Comparison of ENCODE assay signal across 7 cellular contexts in the genomic region with DNA sequence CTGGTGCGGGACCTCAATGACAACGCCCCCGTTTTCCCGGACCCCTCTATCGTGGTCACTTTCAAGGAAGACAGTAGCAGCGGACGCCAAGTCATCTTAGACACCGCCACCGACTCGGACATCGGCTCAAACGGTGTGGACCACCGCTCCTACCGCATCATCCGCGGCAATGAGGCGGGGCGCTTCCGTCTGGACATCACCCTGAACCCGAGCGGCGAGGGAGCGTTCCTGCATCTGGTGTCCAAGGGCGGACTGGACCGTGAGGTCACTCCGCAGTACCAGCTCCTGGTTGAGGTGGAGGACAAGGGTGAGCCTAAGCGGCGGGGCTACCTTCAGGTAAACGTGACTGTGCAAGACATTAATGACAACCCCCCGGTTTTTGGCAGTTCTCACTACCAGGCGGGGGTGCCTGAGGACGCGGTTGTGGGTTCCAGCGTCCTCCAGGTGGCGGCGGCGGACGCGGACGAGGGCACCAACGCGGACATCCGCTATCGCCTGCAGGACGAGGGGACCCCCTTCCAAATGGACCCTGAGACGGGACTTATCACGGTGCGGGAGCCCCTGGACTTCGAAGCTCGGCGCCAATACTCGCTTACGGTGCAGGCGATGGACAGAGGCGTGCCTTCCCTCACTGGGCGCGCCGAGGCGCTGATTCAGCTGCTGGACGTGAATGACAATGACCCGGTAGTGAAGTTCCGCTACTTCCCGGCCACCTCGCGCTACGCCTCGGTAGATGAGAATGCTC. TPM values are rescaled to one million over a fixed set of nuclear protein-coding genes. Genes with fewer than 3 reads are reported as not detected.
DNase-seq lines count a peak whose midpoint lies in the region; ATAC-seq and TF ChIP-seq lines count a peak whose summit lies in the region.

No MANE protein-coding gene starts in this region.

- H3K36me3 Mint-ChIP-seq in endothelial cell (ENCODE audit: low read depth, unreplicated experiment): peaks cover 57% of the 10 kb centered on the region

- peaks cover 57% of the 10 kb centered on the region for H3K4me1 Mint-ChIP-seq in endothelial cell (ENCODE audit: unreplicated experiment)

- no peak for TF ChIP-seq CTCF in endothelial cell (IDR thresholded peaks at IDR 0.05; ENCODE audit: unreplicated experiment)
- TF ChIP-seq CTCF in mucosa of descending colon (IDR thresholded peaks at IDR 0.05): no peak
- TF ChIP-seq CTCF in upper lobe of right lung (IDR thresholded peaks at IDR 0.05): no peak

- H3K36me3 ChIP-seq in mucosa of descending colon (ENCODE audit: low read depth): no peaks in the 10 kb centered on the region
- no peaks in the 10 kb centered on the region for H3K36me3 ChIP-seq in upper lobe of right lung

- H3K27me3 Mint-ChIP-seq in endothelial cell (ENCODE audit: unreplicated experiment): peaks cover 22% of the 10 kb centered on the region

- H3K9me3 ChIP-seq in mucosa of descending colon: no peaks in the 10 kb centered on the region
- H3K9me3 ChIP-seq in upper lobe of right lung: no peaks in the 10 kb centered on the region

- peak overlapping the region; percentile 79 for H3K27ac Mint-ChIP-seq in endothelial cell (ENCODE audit: unreplicated experiment)

- DNase-seq in EH (ENCODE audit: low read depth): peak; percentile 56
- peak; percentile 63 for DNase-seq in NCI-H69 (lab: John Stamatoyannopoulos, UW)
- peak; percentile 26 for DNase-seq in endothelial cell (ENCODE audit: low spot score)
- peak in 2 of 3 donors; percentile 22 to 51 for DNase-seq in mucosa of descending colon
- DNase-seq in upper lobe of right lung: peak; percentile 68
- DNase-seq in globus pallidus (ENCODE audit: low spot score): no peak

- H3K4me3 ChIP-seq in mucosa of descending colon: peak overlapping the region; percentile 9
- H3K4me3 ChIP-seq in upper lobe of right lung: peak overlapping the region; percentile 75

- no peaks in the 10 kb centered on the region for H3K9me3 Mint-ChIP-seq in endothelial cell (ENCODE audit: unreplicated experiment)

- H3K27me3 ChIP-seq in upper lobe of right lung: peaks cover 17% of the 10 kb centered on the region

- no peak for ATAC-seq in mucosa of descending colon
- no peak for ATAC-seq in upper lobe of right lung
- no peak for ATAC-seq in HG03045 (IDR thresholded peaks at IDR 0.05; ENCODE audit: unreplicated experiment)

- intact Hi-C loops in mucosa of descending colon (cut with DNase I, micrococcal nuclease) (no loop called here), upper lobe of right lung (cut with DNase I) (loop anchor here (10.0 kb wide), 1 partner anchor 428 kb away; no protein-coding TSS in a partner anchor)

- H3K4me1 ChIP-seq in mucosa of descending colon (ENCODE audit: low read depth) (no peaks in the 10 kb centered on the region), upper lobe of right lung (peaks cover 17% of the 10 kb centered on the region)

- H3K4me3 Mint-ChIP-seq in endothelial cell (ENCODE audit: unreplicated experiment): peak overlapping the region; percentile 100

- H3K27ac ChIP-seq in upper lobe of right lung: peak overlapping the region; percentile 85

RNA-seq across cellular contexts. Expression of gene FAT4, which starts 2.2 kb away (rescaled TPM):
- 92.8 TPM for total RNA-seq in endothelial cell (ENCODE audit: unreplicated experiment)
- 10 to 100 TPM in 1 of 3 donors, 1 to 10 TPM in 2; 2.5 to 28.4 (median 4.3) TPM for total RNA-seq in mucosa of descending colon
- 17.9 TPM for total RNA-seq in upper lobe of right lung
